In the genomic region with DNA sequence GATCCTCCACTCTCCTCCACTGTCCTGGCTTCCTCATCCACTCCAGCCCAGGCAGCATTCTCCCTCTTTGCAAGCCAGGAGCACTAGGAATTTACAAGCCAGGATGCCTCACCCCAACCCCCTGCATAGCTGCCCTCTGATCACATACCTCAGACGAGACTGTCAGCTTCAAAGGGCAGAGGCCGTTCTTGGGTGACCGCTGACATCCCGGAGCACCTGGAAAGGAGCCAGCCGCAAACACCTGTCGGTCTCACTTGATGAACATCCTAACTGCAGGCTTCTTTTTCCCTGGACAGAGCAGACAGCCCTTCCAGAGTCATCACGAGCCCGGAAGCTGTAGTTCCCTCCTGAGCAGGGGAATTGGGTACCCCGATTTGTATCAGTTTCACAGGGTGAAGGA, we compare ENCODE assay signal across 19 cellular contexts.
"Had no signal": no experiment of that assay in that cellular context is flagged by ENCODE, and none has a peak within 500 bp of the region (broad histone marks: within the 10 kb centered on the region; RNA-seq: fewer than 3 reads in every experiment).

No MANE protein-coding gene starts in this region.

- H3K4me1 ChIP-seq: colonic mucosa, heart left ventricle, lower lobe of right lung, prostate gland, upper lobe of left lung had no signal

- H3K27ac Mint-ChIP-seq: activated CD4-positive, alpha-beta T cell treated with anti-CD3 and anti-CD28 coated beads, Interleukin-2, amount 10 ng/mL, durations not matched to agents 24 days and 14 days; activated CD8-positive, alpha-beta memory T cell treated with anti-CD3 and anti-CD28 coated beads, Interleukin-2, amount 10 ng/mL, durations not matched to agents 7 days and 5 days; activated CD8-positive, alpha-beta T cell treated with anti-CD3 and anti-CD28 coated beads for 36 hours; activated naive CD4-positive, alpha-beta T cell treated with anti-CD3 and anti-CD28 coated beads, Interleukin-2, amount 10 ng/mL, durations not matched to agents 7 days and 5 days; naive thymus-derived CD4-positive, alpha-beta T cell; T-helper 17 cell had no signal

- H3K4me3 Mint-ChIP-seq: activated CD4-positive, alpha-beta T cell treated with anti-CD3 and anti-CD28 coated beads, Interleukin-2, amount 10 ng/mL, durations not matched to agents 24 days and 14 days; activated CD8-positive, alpha-beta memory T cell treated with anti-CD3 and anti-CD28 coated beads, Interleukin-2, amount 10 ng/mL, durations not matched to agents 7 days and 5 days; activated CD8-positive, alpha-beta T cell treated with anti-CD3 and anti-CD28 coated beads for 36 hours; activated naive CD4-positive, alpha-beta T cell treated with anti-CD3 and anti-CD28 coated beads, Interleukin-2, amount 10 ng/mL, durations not matched to agents 7 days and 5 days; naive thymus-derived CD4-positive, alpha-beta T cell; T-helper 17 cell had no signal

- H3K36me3 Mint-ChIP-seq: activated CD8-positive, alpha-beta memory T cell treated with anti-CD3 and anti-CD28 coated beads, Interleukin-2, amount 10 ng/mL, durations not matched to agents 7 days and 5 days; activated naive CD4-positive, alpha-beta T cell treated with anti-CD3 and anti-CD28 coated beads, Interleukin-2, amount 10 ng/mL, durations not matched to agents 7 days and 5 days; naive thymus-derived CD4-positive, alpha-beta T cell had no signal

- H3K4me3 ChIP-seq: colonic mucosa, heart left ventricle, lower lobe of right lung, prostate gland, upper lobe of left lung had no signal

- H3K27ac ChIP-seq: colonic mucosa, heart left ventricle, lower lobe of right lung, prostate gland, upper lobe of left lung had no signal

- H3K27me3 ChIP-seq: colonic mucosa, upper lobe of left lung had no signal

- FAIRE-seq: bronchial epithelial cell, kidney had no signal

- ATAC-seq: activated CD8-positive, alpha-beta memory T cell treated with anti-CD3 and anti-CD28 coated beads, Interleukin-2, amount 10 ng/mL, durations not matched to agents 7 days and 5 days; activated CD8-positive, alpha-beta T cell treated with anti-CD3 and anti-CD28 coated beads for 36 hours; left lobe of liver; lower lobe of right lung; naive thymus-derived CD4-positive, alpha-beta T cell; T-helper 17 cell had no signal

- H3K36me3 ChIP-seq: colonic mucosa, heart left ventricle, lower lobe of right lung, prostate gland, upper lobe of left lung had no signal

- H3K4me1 Mint-ChIP-seq: activated CD4-positive, alpha-beta T cell treated with anti-CD3 and anti-CD28 coated beads, Interleukin-2, amount 10 ng/mL, durations not matched to agents 24 days and 14 days; activated naive CD4-positive, alpha-beta T cell treated with anti-CD3 and anti-CD28 coated beads, Interleukin-2, amount 10 ng/mL, durations not matched to agents 7 days and 5 days had no signal

- H3K27me3 Mint-ChIP-seq: activated CD4-positive, alpha-beta T cell treated with anti-CD3 and anti-CD28 coated beads, Interleukin-2, amount 10 ng/mL, durations not matched to agents 24 days and 14 days had no signal

- H3K9me3 Mint-ChIP-seq: activated CD4-positive, alpha-beta T cell treated with anti-CD3 and anti-CD28 coated beads, Interleukin-2, amount 10 ng/mL, durations not matched to agents 24 days and 14 days; activated CD8-positive, alpha-beta T cell treated with anti-CD3 and anti-CD28 coated beads for 36 hours; activated naive CD4-positive, alpha-beta T cell treated with anti-CD3 and anti-CD28 coated beads, Interleukin-2, amount 10 ng/mL, durations not matched to agents 7 days and 5 days had no signal

- H3K9me3 ChIP-seq: colonic mucosa, heart left ventricle, lower lobe of right lung, prostate gland, upper lobe of left lung had no signal

- DNase-seq: activated CD4-positive, alpha-beta T cell treated with anti-CD3 and anti-CD28 coated beads, Interleukin-2, amount 10 ng/mL, durations not matched to agents 24 days and 14 days; activated CD8-positive, alpha-beta memory T cell treated with anti-CD3 and anti-CD28 coated beads, Interleukin-2, amount 10 ng/mL, durations not matched to agents 7 days and 5 days; activated CD8-positive, alpha-beta T cell treated with anti-CD3 and anti-CD28 coated beads for 36 hours; activated effector memory CD4-positive, alpha-beta T cell treated with anti-CD3 and anti-CD28 coated beads, Interleukin-2, amount 50 U/mL, for 16 hours; activated naive CD4-positive, alpha-beta T cell treated with anti-CD3 and anti-CD28 coated beads, Interleukin-2, amount 10 ng/mL, durations not matched to agents 7 days and 5 days; activated T-cell treated with anti-CD3 and anti-CD28 coated beads for 4 hours; amygdala; colonic mucosa; heart left ventricle; kidney; lower lobe of right lung; naive thymus-derived CD4-positive, alpha-beta T cell; stimulated activated CD4-positive, alpha-beta T cell treated with anti-CD3 and anti-CD28 coated beads, Interleukin-4, amount 100 ng/mL, for 24 hours; stimulated activated naive CD4-positive, alpha-beta T cell treated with Interleukin-2 at 50 U/mL for 16 hours; T-helper 17 cell; upper lobe of left lung had no signal
